8 cellular contexts compared by ENCODE assay signal in genomic region chr22:25362215-25362882, GRCh38.
DNase-seq lines count a peak whose midpoint lies in the region; ATAC-seq and TF ChIP-seq lines count a peak whose summit lies in the region.

No MANE protein-coding gene starts in this region.

- H3K9ac ChIP-seq in smooth muscle cell (ENCODE audit: low read depth): no peak overlapping the region

- H3K9me3 Mint-ChIP-seq in Calu3 (ENCODE audit: low read depth, unreplicated experiment): no peaks in the 10 kb centered on the region

- H3K36me3 ChIP-seq in ascending aorta (peaks cover 16 to 17% of the 10 kb centered on the region in 2 donors), hepatocyte (replicated peaks; ENCODE audit: insufficient read depth, low read depth) (no peaks in the 10 kb centered on the region), smooth muscle cell (ENCODE audit: low read depth) (no peaks in the 10 kb centered on the region)

- H3K27me3 ChIP-seq in ascending aorta (no peaks in the 10 kb centered on the region), hepatocyte (no peaks in the 10 kb centered on the region), smooth muscle cell (ENCODE audit: low read depth) (no peaks in the 10 kb centered on the region)

- H3K9me2 ChIP-seq in hepatocyte (replicated peaks; ENCODE audit: insufficient read depth): no peaks in the 10 kb centered on the region

- peaks cover 0 to 4% of the 10 kb centered on the region in 2 donors for H3K4me1 ChIP-seq in ascending aorta
- no peaks in the 10 kb centered on the region for H3K4me1 ChIP-seq in hepatocyte (ENCODE audit: insufficient read depth)
- no peaks in the 10 kb centered on the region for H3K4me1 ChIP-seq in smooth muscle cell (ENCODE audit: low read depth)

- H2AFZ ChIP-seq in hepatocyte (no peak overlapping the region), smooth muscle cell (ENCODE audit: low read depth) (no peak overlapping the region)

- H3K4me1 Mint-ChIP-seq in Calu3 (ENCODE audit: low read depth, unreplicated experiment) (no peaks in the 10 kb centered on the region), T-helper 17 cell (peaks cover 6% of the 10 kb centered on the region)

- intact Hi-C loops in Calu3 (cut with micrococcal nuclease; ENCODE audit: unreplicated experiment) (loop anchor here (5.0 kb wide), 1 partner anchor 40 kb away; no protein-coding TSS in a partner anchor), ascending aorta (cut with DNase I) (no loop called here)

- H3K27ac Mint-ChIP-seq in Calu3 (ENCODE audit: unreplicated experiment) (no peak overlapping the region), T-helper 17 cell (peak overlapping the region; percentile 62)

- H3K9me3 ChIP-seq in T-helper 17 cell (ENCODE audit: control insufficient read depth, low read length, poor library complexity, severe bottlenecking): no peaks in the 10 kb centered on the region
- H3K9me3 ChIP-seq in ascending aorta: no peaks in the 10 kb centered on the region
- no peaks in the 10 kb centered on the region for H3K9me3 ChIP-seq in hepatocyte (ENCODE audit: low read depth)
- no peaks in the 10 kb centered on the region for H3K9me3 ChIP-seq in smooth muscle cell (replicated peaks; ENCODE audit: low read depth)

- ATAC-seq in T-helper 17 cell: peak; percentile 56
- ATAC-seq in GM21576 (IDR thresholded peaks at IDR 0.05; ENCODE audit: unreplicated experiment): no peak
- no peak for ATAC-seq in GM18511 (IDR thresholded peaks at IDR 0.05; ENCODE audit: unreplicated experiment)

- TF ChIP-seq CTCF in Calu3 (IDR thresholded peaks at IDR 0.05; ENCODE audit: unreplicated experiment) (peak; percentile 92), ascending aorta (IDR thresholded peaks at IDR 0.05) (peak; percentile 62 to 90 (median 85)), hepatocyte (IDR thresholded peaks at IDR 0.05; ENCODE audit: poor library complexity) (peak; percentile 96), smooth muscle cell (IDR thresholded peaks at IDR 0.05; ENCODE audit: borderline replicate concordance, insufficient read depth, poor library complexity, severe bottlenecking) (peak; percentile 94)

- H3K4me2 ChIP-seq in hepatocyte: no peak overlapping the region
- H3K4me2 ChIP-seq in smooth muscle cell: no peak overlapping the region

- no peaks in the 10 kb centered on the region for H3K27me3 Mint-ChIP-seq in Calu3 (ENCODE audit: unreplicated experiment)
- H3K27me3 Mint-ChIP-seq in T-helper 17 cell: no peaks in the 10 kb centered on the region

- H3K79me2 ChIP-seq in hepatocyte: no peaks in the 10 kb centered on the region
- no peaks in the 10 kb centered on the region for H3K79me2 ChIP-seq in smooth muscle cell (ENCODE audit: low read depth)

- H3F3A ChIP-seq in smooth muscle cell (ENCODE audit: low read depth): no peaks in the 10 kb centered on the region

- no TSS peak for BruUV-seq in Calu3 (replicated peaks; lab: Mats Ljungman, UMichigan)

- 45% methylated on average over 17 of the region's 17 CpGs for WGBS in hepatocyte (ENCODE audit: low lambda C conversion rate, missing lambda C conversion rate)
- 53% methylated on average over 17 of the region's 17 CpGs for WGBS in smooth muscle cell (ENCODE audit: low lambda C conversion rate)

- H3K36me3 Mint-ChIP-seq in Calu3 (ENCODE audit: insufficient read depth, unreplicated experiment) (no peaks in the 10 kb centered on the region), T-helper 17 cell (ENCODE audit: low read depth) (peaks cover 5% of the 10 kb centered on the region)

- DNase-seq in Calu3 (peak; percentile 84), HuH-7.5 (ENCODE audit: low spot score) (peak; percentile 80), T-helper 17 cell (peak; percentile 37 to 58 (median 38)), ascending aorta (ENCODE audit: low spot score in 2 of 2) (peak in 1 of 2 donors; percentile 78), hepatocyte (ENCODE audit: low spot score) (peak; percentile 74), smooth muscle cell (lab: John Stamatoyannopoulos, UW; ENCODE audit: unreplicated experiment) (peak; percentile 25)

- H4K20me1 ChIP-seq in hepatocyte (ENCODE audit: insufficient read depth, poor library complexity, severe bottlenecking): peaks cover 9% of the 10 kb centered on the region
- H4K20me1 ChIP-seq in smooth muscle cell (ENCODE audit: low read depth): peaks cover 17% of the 10 kb centered on the region

- peak overlapping the region in 1 of 2 donors; percentile 39 for H3K27ac ChIP-seq in ascending aorta
- H3K27ac ChIP-seq in hepatocyte: no peak overlapping the region
- no peak overlapping the region for H3K27ac ChIP-seq in smooth muscle cell (ENCODE audit: low read depth)

- H3K4me3 Mint-ChIP-seq in Calu3 (ENCODE audit: low read depth, unreplicated experiment): no peak overlapping the region
- no peak overlapping the region for H3K4me3 Mint-ChIP-seq in T-helper 17 cell

- H3K4me3 ChIP-seq in ascending aorta (no peak overlapping the region), hepatocyte (no peak overlapping the region), smooth muscle cell (no peak overlapping the region)

- CTCF ChIA-PET in Calu3 (lab: Charles Lee): no interaction called here
